Comparison of ENCODE assay signal across 8 cellular contexts in genomic region chr5:100900796-100901731, GRCh38. TPM values are rescaled to one million over a fixed set of nuclear protein-coding genes. Genes with fewer than 3 reads are reported as not detected.
DNase-seq lines count a peak whose midpoint lies in the region; ATAC-seq, FAIRE-seq and TF ChIP-seq lines count a peak whose summit lies in the region.

No MANE protein-coding gene starts in this region.

- H3K4me3 Mint-ChIP-seq in T-helper 17 cell = peak overlapping the region; percentile 99

- no peaks in the 10 kb centered on the region for H3K36me3 ChIP-seq in ES-I3 (ENCODE audit: insufficient read depth, low read length)

- in situ Hi-C loops in astrocyte of the spinal cord (cut with HindIII; ENCODE audit: low sequenced_read_pairs) = no loop called here

- H3K27me3 Mint-ChIP-seq in T-helper 17 cell = no peaks in the 10 kb centered on the region

- no peak for TF ChIP-seq POLR2A in H54 (IDR thresholded peaks at IDR 0.05; ENCODE audit: low read depth, low read length)

- H3K9ac ChIP-seq in ES-I3 (ENCODE audit: low read depth, low read length) = peak overlapping the region; percentile 69; the same call in 1 of the 2 replicates

- DNase-seq in H54 (ENCODE audit: insufficient read length, low spot score) (peak; percentile 49), NAMALWA (ENCODE audit: low spot score) (peak; percentile 96), T-helper 17 cell (peak; percentile 80 to 89 (median 83)), astrocyte of the spinal cord (ENCODE audit: low read depth, low spot score) (peak; percentile 67), iPS-NIHi7 (ENCODE audit: extremely low spot score) (peak; percentile 68), hepatic stellate cell (ENCODE audit: low spot score) (no peak)
- peak; percentile 87 for DNase-seq in stimulated activated CD4-positive, alpha-beta T cell treated with anti-CD3 and anti-CD28 coated beads, Interleukin-12 subunit alpha, Interleukin-12 subunit beta, amount 100 ng/mL, for 24 hours (ENCODE audit: low read depth in 2 of 2)

- peaks cover 12% of the 10 kb centered on the region; the same call in 1 of the 2 replicates for H3K4me1 ChIP-seq in ES-I3 (ENCODE audit: insufficient read depth, low read length)

- peak overlapping the region; percentile 69 for H3K4me3 ChIP-seq in astrocyte of the spinal cord (ENCODE audit: low read depth, low read length)

- TF ChIP-seq CTCF in astrocyte of the spinal cord (IDR thresholded peaks at IDR 0.05; ENCODE audit: low read depth, low read length) = no peak

- H3K27ac Mint-ChIP-seq in T-helper 17 cell = peak overlapping the region; percentile 99

- H3K9me3 ChIP-seq in ES-I3 (ENCODE audit: control insufficient read depth, insufficient read depth, low read length) (no peaks in the 10 kb centered on the region), T-helper 17 cell (ENCODE audit: control insufficient read depth, low read length, poor library complexity, severe bottlenecking) (no peaks in the 10 kb centered on the region)

- H3K4me1 Mint-ChIP-seq in T-helper 17 cell = peaks cover 51% of the 10 kb centered on the region

- peak; percentile 64 for ATAC-seq in T-helper 17 cell

- FAIRE-seq in H54 (lab: Jason Lieb, UNC) = no peak

- peaks cover 7% of the 10 kb centered on the region for H3K36me3 Mint-ChIP-seq in T-helper 17 cell (ENCODE audit: low read depth)

RNA-seq across cellular contexts. Expression of gene ST8SIA4, which starts 2.0 kb away (rescaled TPM):
- 10 to 100 TPM; 27.5 to 29.0 TPM for total RNA-seq in T-helper 17 cell
